ENCODE assay signal across 25 cellular contexts in the genomic region with DNA sequence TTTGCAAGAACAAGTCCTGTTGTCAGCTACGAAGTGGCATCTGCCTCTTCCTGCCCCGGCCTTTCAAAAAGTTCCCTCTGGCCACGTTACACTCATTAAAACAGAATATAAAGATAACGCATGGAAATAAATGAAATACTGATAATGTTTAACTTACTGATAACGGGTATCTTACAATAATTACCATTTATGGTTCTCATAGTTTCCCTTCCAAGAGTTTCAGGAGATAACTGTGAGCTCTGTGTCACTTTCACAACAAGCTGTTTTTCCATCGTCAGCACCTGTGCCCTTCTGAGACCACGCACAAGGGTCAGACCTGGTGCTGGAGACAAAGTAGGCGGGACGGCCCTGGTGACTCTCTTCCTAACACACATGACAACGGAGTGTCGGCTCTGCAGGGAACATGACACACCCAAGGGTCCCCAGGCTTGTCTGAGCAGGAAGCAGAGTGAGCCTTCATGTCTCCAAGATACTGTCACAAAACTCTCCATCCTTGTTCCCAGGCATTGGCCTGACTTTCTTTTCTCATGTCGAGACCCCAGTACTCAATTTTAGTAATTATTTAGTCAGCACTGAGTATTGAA.
A peak's percentile ranks its signal among the peaks of the same experiment; 100 is the strongest.
DNase-seq lines count a peak whose midpoint lies in the region; ATAC-seq and TF ChIP-seq lines count a peak whose summit lies in the region.
"Had no signal": no experiment of that assay in that cellular context is flagged by ENCODE, and none has a peak within 500 bp of the region (broad histone marks: within the 10 kb centered on the region; RNA-seq: fewer than 3 reads in every experiment).

No MANE protein-coding gene starts in this region.

- BruUV-seq in Calu3 (replicated peaks; lab: Mats Ljungman, UMichigan) (no TSS peak), PC-3 (replicated peaks; lab: Mats Ljungman, UMichigan) (no TSS peak)

- H3F3A ChIP-seq in PC-3 (ENCODE audit: low read length, unreplicated experiment): peaks cover 3% of the 10 kb centered on the region

- H3K4ac ChIP-seq in mesenchymal stem cell (ENCODE audit: low read depth in 1 of 2, low read length in 2 of 2): no peak overlapping the region

- no peaks in the 10 kb centered on the region for H3K9me2 ChIP-seq in PC-3 (replicated peaks; ENCODE audit: low read length)

- H2AFZ ChIP-seq in PC-3 (ENCODE audit: low read length) (peak overlapping the region; percentile 36), mesenchymal stem cell (ENCODE audit: low read depth, low read length) (no peak overlapping the region)

- no peak overlapping the region for H4K91ac ChIP-seq in mesenchymal stem cell (ENCODE audit: low read length)

- no peak overlapping the region for H3K14ac ChIP-seq in mesenchymal stem cell (ENCODE audit: low read length in 2 of 2)

- ATAC-seq in PC-3: no peak
- no peak for ATAC-seq in stimulated activated naive B cell treated with anti-CD40 and anti-IgM and Interleukin-4, amounts not matched to agents 10 μg/mL and 1 μg/mL and 100 μg/mL, for 72 hours (replicated peaks)
- ATAC-seq: naive thymus-derived CD8-positive, alpha-beta T cell had no signal

- CTCF ChIA-PET in Calu3 (lab: Charles Lee) (no interaction called here), PC-3 (lab: Charles Lee) (no interaction called here)

- no peak overlapping the region for H3K23ac ChIP-seq in mesenchymal stem cell (ENCODE audit: low read length in 2 of 2)

- H3K4me2 ChIP-seq in PC-3 (ENCODE audit: low read length): peak overlapping the region; percentile 35; the same call in 1 of the 2 replicates
- H3K4me2 ChIP-seq in mesenchymal stem cell (ENCODE audit: low read length, poor library complexity, severe bottlenecking): no peak overlapping the region

- peak overlapping the region; percentile 48 for H3K27ac ChIP-seq in PC-3 (ENCODE audit: low read length)
- peak overlapping the region; percentile 66 for H3K27ac ChIP-seq in epithelial cell of prostate
- H3K27ac ChIP-seq in uterus: no peak overlapping the region
- no peak overlapping the region for H3K27ac ChIP-seq in mesenchymal stem cell (ENCODE audit: low read length, poor library complexity, severe bottlenecking)
- H3K27ac ChIP-seq: C4-2B, SJSA1, testis had no signal

- no peaks in the 10 kb centered on the region for H3K36me3 ChIP-seq in PC-3 (ENCODE audit: low read depth, low read length)
- no peaks in the 10 kb centered on the region for H3K36me3 ChIP-seq in uterus
- H3K36me3 ChIP-seq in mesenchymal stem cell (ENCODE audit: control insufficient read depth in 1 of 2, insufficient read depth in 2 of 2, low read depth in 1 of 2, low read length in 2 of 2): no peaks in the 10 kb centered on the region
- H3K36me3 ChIP-seq: SJSA1 had no signal

- POLR2A ChIA-PET in PC-3 (lab: Charles Lee; ENCODE audit: unreplicated experiment): no interaction called here

- no peaks in the 10 kb centered on the region for H3K27me3 ChIP-seq in PC-3 (ENCODE audit: low read length)
- no peaks in the 10 kb centered on the region for H3K27me3 ChIP-seq in uterus
- no peaks in the 10 kb centered on the region for H3K27me3 ChIP-seq in mesenchymal stem cell (ENCODE audit: control insufficient read depth in 1 of 2, insufficient read depth in 1 of 2, low read length in 2 of 2)
- H3K27me3 ChIP-seq: SJSA1, testis had no signal

- no peak overlapping the region for H2BK5ac ChIP-seq in mesenchymal stem cell (ENCODE audit: low read depth, low read length, poor library complexity, severe bottlenecking)

- H3K4me3 ChIP-seq in PC-3 (ENCODE audit: low read length) (no peak overlapping the region), uterus (no peak overlapping the region), mesenchymal stem cell (ENCODE audit: insufficient read depth in 1 of 2, low read depth in 1 of 2, low read length in 2 of 2) (no peak overlapping the region)
- H3K4me3 ChIP-seq: K562, SJSA1, testis had no signal

- 93% methylated on average over 8 of the region's 12 CpGs for WGBS in mesenchymal stem cell

- no peaks in the 10 kb centered on the region for H3K36me3 Mint-ChIP-seq in Calu3 (ENCODE audit: insufficient read depth, unreplicated experiment)
- no peaks in the 10 kb centered on the region for H3K36me3 Mint-ChIP-seq in nephron (ENCODE audit: low read depth)
- H3K36me3 Mint-ChIP-seq in stimulated activated naive B cell treated with anti-CD40 and anti-IgM and Interleukin-4, amounts not matched to agents 10 μg/mL and 1 μg/mL and 100 μg/mL, for 72 hours: no peaks in the 10 kb centered on the region
- H3K36me3 Mint-ChIP-seq: activated naive CD4-positive, alpha-beta T cell treated with anti-CD3 and anti-CD28 coated beads, Interleukin-2, amount 50 U/mL, for 24 hours; memory B cell; naive thymus-derived CD8-positive, alpha-beta T cell had no signal

- H3K18ac ChIP-seq in mesenchymal stem cell (ENCODE audit: low read depth in 1 of 2, low read length in 2 of 2): no peak overlapping the region

- H3K9me3 ChIP-seq in PC-3 (ENCODE audit: low read length) (no peaks in the 10 kb centered on the region), uterus (no peaks in the 10 kb centered on the region), mesenchymal stem cell (ENCODE audit: control insufficient read depth, low read length) (no peaks in the 10 kb centered on the region)
- H3K9me3 ChIP-seq: SJSA1, testis had no signal

- no peaks in the 10 kb centered on the region for H4K20me1 ChIP-seq in PC-3 (ENCODE audit: low read length)

- no peaks in the 10 kb centered on the region for H3K79me2 ChIP-seq in PC-3 (ENCODE audit: low read length)

- H3K4me1 ChIP-seq in PC-3 (ENCODE audit: insufficient read depth, low read length) (peaks cover 25% of the 10 kb centered on the region), uterus (peaks cover 0 to 4% of the 10 kb centered on the region in 2 donors), mesenchymal stem cell (ENCODE audit: control insufficient read depth, insufficient read depth, low read depth, low read length) (peaks cover 3% of the 10 kb centered on the region)
- H3K4me1 ChIP-seq: testis had no signal

- H2BK120ac ChIP-seq in mesenchymal stem cell (ENCODE audit: low read depth, low read length): no peak overlapping the region

- H3K9me3 Mint-ChIP-seq in Calu3 (ENCODE audit: low read depth, unreplicated experiment) (no peaks in the 10 kb centered on the region), nephron (no peaks in the 10 kb centered on the region)
- no peaks in the 10 kb centered on the region for H3K9me3 Mint-ChIP-seq in stimulated activated naive B cell treated with anti-CD40 and anti-IgM and Interleukin-4, amounts not matched to agents 10 μg/mL and 1 μg/mL and 100 μg/mL, for 72 hours
- H3K9me3 Mint-ChIP-seq: activated CD4-positive, alpha-beta T cell treated with anti-CD3 and anti-CD28 coated beads, Interleukin-2, amount 10 ng/mL, durations not matched to agents 7 days and 5 days; activated naive CD4-positive, alpha-beta T cell treated with anti-CD3 and anti-CD28 coated beads, Interleukin-2, amount 50 U/mL, for 24 hours; activated T-helper 1 cell treated with anti-CD3 and anti-CD28 coated beads, Interleukin-12 subunit alpha, Interleukin-12 subunit beta, Interleukin-2, Interleukin-4 antibody, amounts not matched to agents 30 ng/mL and 10 ng/mL and 1 ng/mL, durations not matched to agents 14 hours and 24 hours and 36 hours; memory B cell; naive thymus-derived CD8-positive, alpha-beta T cell; T-helper 1 cell treated with Interleukin-12 subunit alpha and Interleukin-12 subunit beta and Interleukin-4 antibody, amounts not matched to agents 30 μg/mL and 1 μg/mL, for 36 hours had no signal

- no peak overlapping the region for H2AK5ac ChIP-seq in mesenchymal stem cell (ENCODE audit: low read length, severe bottlenecking)

- H4K8ac ChIP-seq in mesenchymal stem cell (ENCODE audit: low read length): no peak overlapping the region

- no peak overlapping the region for H2BK12ac ChIP-seq in mesenchymal stem cell (ENCODE audit: low read length in 2 of 2)

- peak; percentile 41 for DNase-seq in Calu3
- no peak for DNase-seq in PC-3
- DNase-seq in epithelial cell of prostate (ENCODE audit: low read depth, low spot score): no peak
- DNase-seq in GM19240 (ENCODE audit: insufficient read length, low spot score): no peak
- DNase-seq in uterus: no peak
- DNase-seq in stimulated activated naive B cell treated with anti-CD40 and anti-IgM and Interleukin-4, amounts not matched to agents 10 μg/mL and 1 μg/mL and 100 μg/mL, for 72 hours: no peak
- DNase-seq in mesenchymal stem cell: no peak
- DNase-seq: activated CD4-positive, alpha-beta T cell treated with anti-CD3 and anti-CD28 coated beads, Interleukin-2, amount 10 ng/mL, durations not matched to agents 7 days and 5 days; anterior cingulate cortex; head of caudate nucleus; MV-4-11; naive thymus-derived CD8-positive, alpha-beta T cell; NCI-H510A treated with DMSO at 0.1 percent for 48 hours; retina; stimulated activated CD4-positive, alpha-beta T cell treated with anti-CD3 and anti-CD28 coated beads, Interleukin-4, amount 100 ng/mL, for 24 hours; stimulated activated naive CD4-positive, alpha-beta T cell; testis had no signal

- H3K27me3 Mint-ChIP-seq in Calu3 (ENCODE audit: unreplicated experiment) (no peaks in the 10 kb centered on the region), nephron (ENCODE audit: low read depth) (peaks cover 10% of the 10 kb centered on the region)
- H3K27me3 Mint-ChIP-seq in stimulated activated naive B cell treated with anti-CD40 and anti-IgM and Interleukin-4, amounts not matched to agents 10 μg/mL and 1 μg/mL and 100 μg/mL, for 72 hours: peaks cover 0 to 6% of the 10 kb centered on the region in 2 donors

- peak overlapping the region; percentile 41; the same call in 1 of the 2 replicates for H3K9ac ChIP-seq in PC-3 (ENCODE audit: low read length)
- no peak overlapping the region for H3K9ac ChIP-seq in mesenchymal stem cell (ENCODE audit: low read length)

- intact Hi-C loops in Calu3 (cut with micrococcal nuclease; ENCODE audit: unreplicated experiment): no loop called here
- intact Hi-C loops in PC-3 (cut with micrococcal nuclease): no loop called here
- intact Hi-C loops in uterus (cut with DNase I; ENCODE audit: low total_unique reads): no loop called here

- TF ChIP-seq POLR2A in uterus (IDR thresholded peaks at IDR 0.05): no peak

- TF ChIP-seq CTCF in Calu3 (IDR thresholded peaks at IDR 0.05; ENCODE audit: unreplicated experiment): no peak
- TF ChIP-seq CTCF in PC-3 (conservative IDR thresholded peaks at IDR 0.05; ENCODE audit: low read depth, low read length): no peak
- TF ChIP-seq CTCF in nephron (IDR thresholded peaks at IDR 0.05; ENCODE audit: unreplicated experiment in 3 of 3): no peak
- no peak for TF ChIP-seq CTCF in uterus (IDR thresholded peaks at IDR 0.05)

- H3K27ac Mint-ChIP-seq in Calu3 (ENCODE audit: unreplicated experiment) (peak overlapping the region; percentile 79), nephron (peak overlapping the region in 2 of 3 experiments; percentile 4 to 52)
- no peak overlapping the region for H3K27ac Mint-ChIP-seq in stimulated activated naive B cell treated with anti-CD40 and anti-IgM and Interleukin-4, amounts not matched to agents 10 μg/mL and 1 μg/mL and 100 μg/mL, for 72 hours
- H3K27ac Mint-ChIP-seq: activated CD4-positive, alpha-beta T cell treated with anti-CD3 and anti-CD28 coated beads, Interleukin-2, amount 10 ng/mL, durations not matched to agents 7 days and 5 days; activated naive CD4-positive, alpha-beta T cell treated with anti-CD3 and anti-CD28 coated beads, Interleukin-2, amount 50 U/mL, for 24 hours; activated T-helper 1 cell treated with anti-CD3 and anti-CD28 coated beads, Interleukin-12 subunit alpha, Interleukin-12 subunit beta, Interleukin-2, Interleukin-4 antibody, amounts not matched to agents 30 ng/mL and 10 ng/mL and 1 ng/mL, durations not matched to agents 14 hours and 24 hours and 36 hours; memory B cell; naive thymus-derived CD8-positive, alpha-beta T cell; T-helper 1 cell treated with Interleukin-12 subunit alpha and Interleukin-12 subunit beta and Interleukin-4 antibody, amounts not matched to agents 30 μg/mL and 1 μg/mL, for 36 hours had no signal

- H3K79me1 ChIP-seq in mesenchymal stem cell (replicated peaks; ENCODE audit: low read length, poor library complexity, severe bottlenecking): no peaks in the 10 kb centered on the region

- H3K4me3 Mint-ChIP-seq in Calu3 (ENCODE audit: low read depth, unreplicated experiment): peak overlapping the region; percentile 17
- H3K4me3 Mint-ChIP-seq in nephron: no peak overlapping the region
- no peak overlapping the region for H3K4me3 Mint-ChIP-seq in stimulated activated naive B cell treated with anti-CD40 and anti-IgM and Interleukin-4, amounts not matched to agents 10 μg/mL and 1 μg/mL and 100 μg/mL, for 72 hours
- H3K4me3 Mint-ChIP-seq: activated CD4-positive, alpha-beta T cell treated with anti-CD3 and anti-CD28 coated beads, Interleukin-2, amount 10 ng/mL, durations not matched to agents 7 days and 5 days; activated naive CD4-positive, alpha-beta T cell treated with anti-CD3 and anti-CD28 coated beads, Interleukin-2, amount 50 U/mL, for 24 hours; activated T-helper 1 cell treated with anti-CD3 and anti-CD28 coated beads, Interleukin-12 subunit alpha, Interleukin-12 subunit beta, Interleukin-2, Interleukin-4 antibody, amounts not matched to agents 30 ng/mL and 10 ng/mL and 1 ng/mL, durations not matched to agents 14 hours and 24 hours and 36 hours; memory B cell; naive thymus-derived CD8-positive, alpha-beta T cell; T-helper 1 cell treated with Interleukin-12 subunit alpha and Interleukin-12 subunit beta and Interleukin-4 antibody, amounts not matched to agents 30 μg/mL and 1 μg/mL, for 36 hours had no signal

- H2BK15ac ChIP-seq in mesenchymal stem cell (ENCODE audit: low read depth, poor library complexity, severe bottlenecking): no peak overlapping the region

- peaks cover 10% of the 10 kb centered on the region for H3K4me1 Mint-ChIP-seq in Calu3 (ENCODE audit: low read depth, unreplicated experiment)
- peaks cover 34% of the 10 kb centered on the region for H3K4me1 Mint-ChIP-seq in nephron
- H3K4me1 Mint-ChIP-seq in stimulated activated naive B cell treated with anti-CD40 and anti-IgM and Interleukin-4, amounts not matched to agents 10 μg/mL and 1 μg/mL and 100 μg/mL, for 72 hours: no peaks in the 10 kb centered on the region
- H3K4me1 Mint-ChIP-seq: activated CD4-positive, alpha-beta T cell treated with anti-CD3 and anti-CD28 coated beads, Interleukin-2, amount 10 ng/mL, durations not matched to agents 7 days and 5 days; activated naive CD4-positive, alpha-beta T cell treated with anti-CD3 and anti-CD28 coated beads, Interleukin-2, amount 50 U/mL, for 24 hours; memory B cell; naive thymus-derived CD8-positive, alpha-beta T cell had no signal

Comparison
In these comparisons a context has a peak if more than half of its experiments do, and no peak if none do; other contexts are left out.
1. H3K27ac ChIP-seq: peak in PC-3 (single experiment) and epithelial cell of prostate (single experiment); none in uterus (0 of 2) and mesenchymal stem cell (single experiment).